ENCODE assay signal across 16 cellular contexts in genomic region chr4:185874516-185875230, GRCh38.
DNase-seq lines count a peak whose midpoint lies in the region; ATAC-seq, FAIRE-seq and TF ChIP-seq lines count a peak whose summit lies in the region.
"Had no signal": no experiment of that assay in that cellular context is flagged by ENCODE, and none has a peak within 500 bp of the region (broad histone marks: within the 10 kb centered on the region; RNA-seq: fewer than 3 reads in every experiment).

No MANE protein-coding gene starts in this region.

- H3K4me3 ChIP-seq in ACC112 (ENCODE audit: low read depth, low read length) (0 out of 2 replicates have a peak overlapping the region, but pooled peaks have one; percentile 17), neural progenitor cell (no peak overlapping the region)
- H3K4me3 ChIP-seq: esophagus muscularis mucosa, GM12878 had no signal

- H3K79me2 ChIP-seq in ACC112 (ENCODE audit: control insufficient read depth, insufficient read depth, low read length, unreplicated experiment) (no peaks in the 10 kb centered on the region), neural progenitor cell (ENCODE audit: low read depth) (no peaks in the 10 kb centered on the region)

- intact Hi-C loops in activated CD4-positive, alpha-beta T cell treated with anti-CD3 and anti-CD28 coated beads, Interleukin-2, amount 10 ng/mL, durations not matched to agents 24 days and 14 days (cut with micrococcal nuclease): no loop called here

- H3K27ac ChIP-seq in ACC112 (ENCODE audit: low read depth, low read length): peak overlapping the region; percentile 86
- H3K27ac ChIP-seq in neural progenitor cell: no peak overlapping the region
- H3K27ac ChIP-seq: esophagus muscularis mucosa had no signal

- no peak overlapping the region for H3K4me2 ChIP-seq in neural progenitor cell

- peaks cover 21% of the 10 kb centered on the region for H3K4me1 ChIP-seq in ACC112 (ENCODE audit: control insufficient read depth, insufficient read depth, low read length, unreplicated experiment)
- peaks cover 24% of the 10 kb centered on the region for H3K4me1 ChIP-seq in neural progenitor cell

- H3F3A ChIP-seq in neural progenitor cell (ENCODE audit: low read depth): peaks cover 6% of the 10 kb centered on the region

- no peaks in the 10 kb centered on the region for H4K20me1 ChIP-seq in neural progenitor cell (ENCODE audit: low read depth)

- H3K9me3 Mint-ChIP-seq in chondrocyte (ENCODE audit: low read depth) (no peaks in the 10 kb centered on the region), neural progenitor cell (no peaks in the 10 kb centered on the region)
- no peaks in the 10 kb centered on the region for H3K9me3 Mint-ChIP-seq in activated CD4-positive, alpha-beta T cell treated with anti-CD3 and anti-CD28 coated beads, Interleukin-2, amount 10 ng/mL, durations not matched to agents 24 days and 14 days
- no peaks in the 10 kb centered on the region for H3K9me3 Mint-ChIP-seq in activated naive CD4-positive, alpha-beta T cell treated with anti-CD3 and anti-CD28 coated beads, Interleukin-2, amount 50 U/mL, for 72 hours
- H3K9me3 Mint-ChIP-seq: activated naive CD8-positive, alpha-beta T cell treated with anti-CD3 and anti-CD28 coated beads for 36 hours had no signal

- H3K4me3 Mint-ChIP-seq in chondrocyte (ENCODE audit: unreplicated experiment) (no peak overlapping the region), neural progenitor cell (no peak overlapping the region)
- H3K4me3 Mint-ChIP-seq in activated CD4-positive, alpha-beta T cell treated with anti-CD3 and anti-CD28 coated beads, Interleukin-2, amount 10 ng/mL, durations not matched to agents 24 days and 14 days: no peak overlapping the region
- H3K4me3 Mint-ChIP-seq: activated naive CD8-positive, alpha-beta T cell treated with anti-CD3 and anti-CD28 coated beads for 36 hours had no signal

- DNase-seq in LHCN-M2 (ENCODE audit: low read depth) (peak; percentile 58), chondrocyte (ENCODE audit: low spot score) (no peak), NCI-H2029 treated with DMSO at 0.1 percent for 48 hours (lab: John Stamatoyannopoulos, UW) (no peak), neural progenitor cell (ENCODE audit: low spot score) (no peak)
- no peak for DNase-seq in activated CD4-positive, alpha-beta T cell treated with anti-CD3 and anti-CD28 coated beads, Interleukin-2, amount 10 ng/mL, durations not matched to agents 24 days and 14 days
- DNase-seq in activated naive CD4-positive, alpha-beta T cell treated with anti-CD3 and anti-CD28 coated beads, Interleukin-2, amount 50 U/mL, for 72 hours (ENCODE audit: low spot score in 2 of 2): no peak
- DNase-seq: activated naive CD8-positive, alpha-beta T cell treated with anti-CD3 and anti-CD28 coated beads for 36 hours; DND-41; NCI-H1092; stimulated activated CD4-positive, alpha-beta T cell treated with anti-CD3 and anti-CD28 coated beads, Interleukin-15, amount 100 ng/mL, for 24 hours had no signal

- H3K36me3 ChIP-seq in ACC112 (ENCODE audit: insufficient read depth, low read length): no peaks in the 10 kb centered on the region
- no peaks in the 10 kb centered on the region for H3K36me3 ChIP-seq in neural progenitor cell
- H3K36me3 ChIP-seq: esophagus muscularis mucosa had no signal

- peak; percentile 75 for FAIRE-seq in islet of Langerhans (lab: Jason Lieb, UNC)
- FAIRE-seq: colon, GM12878 had no signal

- no peak overlapping the region for H3K9ac ChIP-seq in neural progenitor cell

- H3K27me3 ChIP-seq in ACC112 (ENCODE audit: insufficient read depth, low read length) (no peaks in the 10 kb centered on the region), neural progenitor cell (no peaks in the 10 kb centered on the region)
- H3K27me3 ChIP-seq: esophagus muscularis mucosa had no signal

- peaks cover 27% of the 10 kb centered on the region for H3K4me1 Mint-ChIP-seq in chondrocyte (ENCODE audit: low read depth)
- H3K4me1 Mint-ChIP-seq in neural progenitor cell: peaks cover 9% of the 10 kb centered on the region
- H3K4me1 Mint-ChIP-seq in activated CD4-positive, alpha-beta T cell treated with anti-CD3 and anti-CD28 coated beads, Interleukin-2, amount 10 ng/mL, durations not matched to agents 24 days and 14 days: no peaks in the 10 kb centered on the region
- H3K4me1 Mint-ChIP-seq: activated naive CD8-positive, alpha-beta T cell treated with anti-CD3 and anti-CD28 coated beads for 36 hours had no signal

- H3K9me3 ChIP-seq in neural progenitor cell (ENCODE audit: low read depth): no peaks in the 10 kb centered on the region
- H3K9me3 ChIP-seq: esophagus muscularis mucosa had no signal

- H3K27ac Mint-ChIP-seq in chondrocyte (ENCODE audit: unreplicated experiment) (peak overlapping the region; percentile 90), neural progenitor cell (no peak overlapping the region)
- H3K27ac Mint-ChIP-seq in activated CD4-positive, alpha-beta T cell treated with anti-CD3 and anti-CD28 coated beads, Interleukin-2, amount 10 ng/mL, durations not matched to agents 24 days and 14 days: no peak overlapping the region
- no peak overlapping the region for H3K27ac Mint-ChIP-seq in activated naive CD4-positive, alpha-beta T cell treated with anti-CD3 and anti-CD28 coated beads, Interleukin-2, amount 50 U/mL, for 72 hours
- H3K27ac Mint-ChIP-seq: activated naive CD8-positive, alpha-beta T cell treated with anti-CD3 and anti-CD28 coated beads for 36 hours had no signal

- no peak for ATAC-seq in activated naive CD4-positive, alpha-beta T cell treated with anti-CD3 and anti-CD28 coated beads, Interleukin-2, amount 50 U/mL, for 72 hours
- ATAC-seq: activated CD4-positive, CD25-positive, alpha-beta regulatory T cell treated with anti-CD3 and anti-CD28 coated beads, Interleukin-2, amount 50 U/mL, for 24 hours; GM12878 had no signal

- TF ChIP-seq CTCF in chondrocyte (IDR thresholded peaks at IDR 0.05): no peak
- no peak for TF ChIP-seq CTCF in neural progenitor cell (IDR thresholded peaks at IDR 0.05)

- H2AFZ ChIP-seq in ACC112 (ENCODE audit: low read length, unreplicated experiment) (peak overlapping the region; percentile 52), neural progenitor cell (replicated peaks) (no peak overlapping the region)

- H3K36me3 Mint-ChIP-seq in chondrocyte (ENCODE audit: low read depth) (no peaks in the 10 kb centered on the region), neural progenitor cell (no peaks in the 10 kb centered on the region)
- no peaks in the 10 kb centered on the region for H3K36me3 Mint-ChIP-seq in activated CD4-positive, alpha-beta T cell treated with anti-CD3 and anti-CD28 coated beads, Interleukin-2, amount 10 ng/mL, durations not matched to agents 24 days and 14 days (ENCODE audit: low read depth)
- no peaks in the 10 kb centered on the region for H3K36me3 Mint-ChIP-seq in activated naive CD4-positive, alpha-beta T cell treated with anti-CD3 and anti-CD28 coated beads, Interleukin-2, amount 50 U/mL, for 72 hours
- H3K36me3 Mint-ChIP-seq: activated naive CD8-positive, alpha-beta T cell treated with anti-CD3 and anti-CD28 coated beads for 36 hours had no signal

- H3K27me3 Mint-ChIP-seq in chondrocyte (ENCODE audit: low read depth): no peaks in the 10 kb centered on the region
- H3K27me3 Mint-ChIP-seq in neural progenitor cell (ENCODE audit: insufficient read depth, low read depth): peaks cover 11% of the 10 kb centered on the region
- H3K27me3 Mint-ChIP-seq in activated CD4-positive, alpha-beta T cell treated with anti-CD3 and anti-CD28 coated beads, Interleukin-2, amount 10 ng/mL, durations not matched to agents 24 days and 14 days: no peaks in the 10 kb centered on the region
